In genomic region chr16:22232277-22233049, GRCh38 we compare ENCODE assay signal across 8 cellular contexts. TPM values are rescaled to one million over a fixed set of nuclear protein-coding genes. Genes with fewer than 3 reads are reported as not detected.
A peak's percentile ranks its signal among the peaks of the same experiment; 100 is the strongest.
DNase-seq lines count a peak whose midpoint lies in the region; ATAC-seq and TF ChIP-seq lines count a peak whose summit lies in the region.

No MANE protein-coding gene starts in this region.

- CTCF ChIA-PET in HCT116 (lab: Charles Lee) (no interaction called here), PC-3 (lab: Charles Lee) (no interaction called here)

- intact Hi-C loops in HCT116 (cut with micrococcal nuclease): loop anchor here (2.0 kb wide), 1 partner anchor 26 kb away; the partner anchor contains the start of gene EEF2K
- intact Hi-C loops in PC-3 (cut with micrococcal nuclease): no loop called here
- intact Hi-C loops in testis (cut with DNase I; ENCODE audit: low total_unique reads): no loop called here

- H3K36me3 ChIP-seq in HCT116 (ENCODE audit: control insufficient read depth in 1 of 2, insufficient read depth in 2 of 2, low read length in 2 of 2) (no peaks in the 10 kb centered on the region; a peak in 1 of 4 replicates), PC-3 (ENCODE audit: low read depth, low read length) (peaks cover 3% of the 10 kb centered on the region; the same call in 1 of the 2 replicates), testis (ENCODE audit: low read depth, missing control alignments) (no peaks in the 10 kb centered on the region)

- H3F3A ChIP-seq in PC-3 (ENCODE audit: low read length, unreplicated experiment): peaks cover 5% of the 10 kb centered on the region

- TF ChIP-seq CTCF in HCT116 (IDR thresholded peaks at IDR 0.05 in 2 of 3, conservative IDR thresholded peaks at IDR 0.05 in 1 of 3; ENCODE audit: borderline replicate concordance in 1 of 3, insufficient read depth in 1 of 3, low read depth in 2 of 3, low read length in 2 of 3) (no peak), PC-3 (conservative IDR thresholded peaks at IDR 0.05; ENCODE audit: low read depth, low read length) (no peak), testis (IDR thresholded peaks at IDR 0.05) (no peak)

- RAD21 ChIA-PET in HCT116 (lab: Charles Lee; ENCODE audit: low non-redundant PET in 1 of 2, low total read pairs in 2 of 2, uncharacterized antibody in 2 of 2, unreplicated experiment in 2 of 2): no interaction called here

- H2AFZ ChIP-seq in HCT116 (ENCODE audit: low read depth, low read length, poor library complexity, severe bottlenecking) (no peak overlapping the region), PC-3 (ENCODE audit: low read length) (peak overlapping the region; percentile 79)

- ATAC-seq in HCT116 (peak; percentile 94), PC-3 (peak; percentile 98), esophagus mucosa (peak; percentile 80), GM18520 (IDR thresholded peaks at IDR 0.05; ENCODE audit: unreplicated experiment) (no peak)

- peaks cover 28 to 32% of the 10 kb centered on the region in 2 experiments for H3K4me1 ChIP-seq in HCT116 (ENCODE audit: control insufficient read depth in 1 of 2, insufficient read depth in 2 of 2, low read length in 2 of 2)
- H3K4me1 ChIP-seq in PC-3 (ENCODE audit: insufficient read depth, low read length): peaks cover 12% of the 10 kb centered on the region
- H3K4me1 ChIP-seq in testis: peaks cover 2% of the 10 kb centered on the region

- H3K9me2 ChIP-seq in HCT116 (ENCODE audit: insufficient read depth): no peaks in the 10 kb centered on the region
- no peaks in the 10 kb centered on the region for H3K9me2 ChIP-seq in PC-3 (replicated peaks; ENCODE audit: low read length)

- H3K4me3 ChIP-seq in HCT116 (replicated peaks in 1 of 2; ENCODE audit: low read depth in 1 of 2, low read length in 2 of 2) (peak overlapping the region; percentile 7 to 31), PC-3 (ENCODE audit: low read length) (peak overlapping the region; percentile 52; the same call in 1 of the 2 replicates), testis (no peak overlapping the region)

- no peaks in the 10 kb centered on the region for H3K27me3 ChIP-seq in HCT116 (ENCODE audit: insufficient read depth, low read length)
- H3K27me3 ChIP-seq in PC-3 (ENCODE audit: low read length): no peaks in the 10 kb centered on the region
- H3K27me3 ChIP-seq in testis: no peaks in the 10 kb centered on the region

- H4K20me1 ChIP-seq in HCT116 (ENCODE audit: insufficient read depth): no peaks in the 10 kb centered on the region
- no peaks in the 10 kb centered on the region for H4K20me1 ChIP-seq in PC-3 (ENCODE audit: low read length)

- TF ChIP-seq RAD21 in HCT116 (IDR thresholded peaks at IDR 0.05; ENCODE audit: low read depth): no peak

- H3K27ac ChIP-seq in HCT116 (ENCODE audit: low read depth, low read length) (peak overlapping the region; percentile 76), PC-3 (ENCODE audit: low read length) (peak overlapping the region; percentile 99), testis (no peak overlapping the region)

- peak; percentile 92 for DNase-seq in HCT116 (ENCODE audit: low read depth, low spot score)
- peak; percentile 89 for DNase-seq in PC-3
- DNase-seq in stimulated activated CD4-positive, alpha-beta T cell treated with anti-CD3 and anti-CD28 coated beads, Interleukin-15, amount 100 ng/mL, for 48 hours (ENCODE audit: low read depth in 2 of 2): peak; percentile 20 to 41
- no peak for DNase-seq in SK-N-DZ (ENCODE audit: low spot score)
- DNase-seq in AML-193 (lab: John Stamatoyannopoulos, UW): no peak
- DNase-seq in testis: no peak

- H3K9ac ChIP-seq in HCT116 (ENCODE audit: low read length) (peak overlapping the region; percentile 23), PC-3 (ENCODE audit: low read length) (peak overlapping the region; percentile 70)

- TF ChIP-seq POLR2A in HCT116 (IDR thresholded peaks at IDR 0.05; ENCODE audit: borderline replicate concordance, extremely low read depth, insufficient read depth, insufficient read length): no peak
- no peak for TF ChIP-seq POLR2A in testis (IDR thresholded peaks at IDR 0.05)

- H3K9me3 ChIP-seq in HCT116 (ENCODE audit: control insufficient read depth in 1 of 2, insufficient read depth in 1 of 2, low read depth in 1 of 2, low read length in 2 of 2) (no peaks in the 10 kb centered on the region), PC-3 (ENCODE audit: low read length) (no peaks in the 10 kb centered on the region), testis (no peaks in the 10 kb centered on the region)

- WGBS in testis, 2 donors: 91 to 92% methylated on average over 14 to 16 of the region's 16 CpGs

- H3K79me2 ChIP-seq in HCT116 (ENCODE audit: insufficient read depth, low read length) (no peaks in the 10 kb centered on the region; the same call in 1 of the 2 replicates), PC-3 (ENCODE audit: low read length) (peaks cover 20% of the 10 kb centered on the region)

- no TSS peak for BruUV-seq in HCT116 (replicated peaks; lab: Mats Ljungman, UMichigan)
- no TSS peak for BruUV-seq in PC-3 (replicated peaks; lab: Mats Ljungman, UMichigan)

- H3K4me2 ChIP-seq in HCT116 (ENCODE audit: low read length) (peak overlapping the region; percentile 66), PC-3 (ENCODE audit: low read length) (peak overlapping the region; percentile 81)

- POLR2A ChIA-PET in HCT116 (lab: Charles Lee): no interaction called here
- POLR2A ChIA-PET in PC-3 (lab: Charles Lee; ENCODE audit: unreplicated experiment): no interaction called here

TF ChIP-seq in HCT116, 20 proteins besides CTCF, POLR2A, EP300 and RAD21:
- peak; percentile 55 for TF ChIP-seq CEBPB (IDR thresholded peaks at IDR 0.05; ENCODE audit: low read depth)
- TF ChIP-seq POLR2AphosphoS5 (IDR thresholded peaks at IDR 0.05; ENCODE audit: low read depth, low read length): no peak
- peak; percentile 44; the same call in 1 of the 2 replicates for TF ChIP-seq SP1 (IDR thresholded peaks at IDR 0.05; ENCODE audit: low read depth)
- peak; percentile 69 for TF ChIP-seq JUND (IDR thresholded peaks at IDR 0.05)
- peak; percentile 79 for TF ChIP-seq FOSL1 (IDR thresholded peaks at IDR 0.05; ENCODE audit: low read depth)
- TF ChIP-seq, protein P1, sequence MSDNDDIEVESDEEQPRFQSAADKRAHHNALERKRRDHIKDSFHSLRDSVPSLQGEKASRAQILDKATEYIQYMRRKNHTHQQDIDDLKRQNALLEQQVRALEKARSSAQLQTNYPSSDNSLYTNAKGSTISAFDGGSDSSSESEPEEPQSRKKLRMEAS (IDR thresholded peaks at IDR 0.05): peak; percentile 22; the same call in 1 of the 2 replicates
- no peak for TF ChIP-seq EZH2phosphoT487 (IDR thresholded peaks at IDR 0.05; ENCODE audit: borderline replicate concordance)
- no peak for TF ChIP-seq ELF1 (IDR thresholded peaks at IDR 0.05; ENCODE audit: borderline replicate concordance, low read depth)
- peak; percentile 60 for TF ChIP-seq SIN3A (IDR thresholded peaks at IDR 0.05; ENCODE audit: low read depth)
- TF ChIP-seq TCF7L2 (IDR thresholded peaks at IDR 0.05; ENCODE audit: borderline replicate concordance, extremely low read depth, insufficient read depth, insufficient read length): peak; percentile 28
- peak; percentile 61 for TF ChIP-seq CBX3 (IDR thresholded peaks at IDR 0.05; ENCODE audit: low read depth)
TF ChIP-seq in HCT116: peak in this region for 8.

RNA-seq across cellular contexts. Expression of gene EEF2K, which starts 26.4 kb away (rescaled TPM):
- total RNA-seq in HCT116 (2021; ENCODE audit: unreplicated experiment): 31.0 TPM
- polyA plus RNA-seq in HCT116 (2012): 11.8 and 13.3 TPM in 2 replicates
- total RNA-seq in PC-3 (2014; rRNA removed): 9.1 and 15.0 TPM in 2 replicates
- total RNA-seq in esophagus mucosa: 15.1 TPM
- polyA plus RNA-seq in SK-N-DZ (2014; cell fraction: cytosol; rRNA removed): 17.2 and 21.1 TPM in 2 replicates
- 13.8 and 15.2 TPM in 2 replicates for polyA plus RNA-seq in SK-N-DZ (2014; cell fraction: nucleus; rRNA removed)
- 10 to 100 TPM; 10.2 to 11.1 TPM for total RNA-seq in testis
- polyA plus RNA-seq in testis (ENCODE audit: insufficient read depth, low read depth, low replicate concordance): 6.6 TPM

Comparison
In these comparisons a context has a peak if more than half of its experiments do, and no peak if none do; other contexts are left out.
1. DNase-seq: peak in HCT116 (single experiment), PC-3 (single experiment) and stimulated activated CD4-positive, alpha-beta T cell treated with anti-CD3 and anti-CD28 coated beads, Interleukin-15, amount 100 ng/mL, for 48 hours (2 of 2); none in SK-N-DZ (single experiment), AML-193 (0 of 2) and testis (single experiment).
2. H3K27ac ChIP-seq: peak in HCT116 (single experiment) and PC-3 (single experiment); none in testis (0 of 2).
3. H3K4me3 ChIP-seq: peak in HCT116 (2 of 2) and PC-3 (single experiment); none in testis (0 of 2).